Comparison of ENCODE assay signal across 18 cellular contexts in genomic region chr1:197027359-197027758, GRCh38. TPM values are rescaled to one million over a fixed set of nuclear protein-coding genes. Genes with fewer than 3 reads are reported as not detected.
"Had no signal": no experiment of that assay in that cellular context is flagged by ENCODE, and none has a peak within 500 bp of the region (broad histone marks: within the 10 kb centered on the region; RNA-seq: fewer than 3 reads in every experiment).

No MANE protein-coding gene starts in this region.

- H3K9me3 ChIP-seq: left lung, mucosa of descending colon, sigmoid colon, spleen, suprapubic skin, upper lobe of right lung had no signal

- H3K4me1 ChIP-seq: left lung, parathyroid adenoma, sigmoid colon, spleen, suprapubic skin, upper lobe of right lung had no signal

- ATAC-seq: activated CD8-positive, alpha-beta T cell treated with anti-CD3 and anti-CD28 coated beads, Interleukin-2, amount 10 ng/mL, durations not matched to agents 7 days and 5 days; effector memory CD8-positive, alpha-beta T cell; left lung; mucosa of descending colon; naive thymus-derived CD8-positive, alpha-beta T cell; upper lobe of right lung had no signal

- H3K27ac ChIP-seq: left lung, parathyroid adenoma, sigmoid colon, spleen, suprapubic skin, upper lobe of right lung had no signal

- H3K36me3 ChIP-seq: left lung, sigmoid colon, spleen, suprapubic skin, upper lobe of right lung had no signal

- DNase-seq: activated B cell treated with CpG ODN at 0.5 μM for 24 hours; activated CD4-positive, alpha-beta T cell treated with anti-CD3 and anti-CD28 coated beads, Interleukin-2, amount 10 ng/mL, durations not matched to agents 24 days and 14 days; activated CD8-positive, alpha-beta T cell treated with anti-CD3 and anti-CD28 coated beads, Interleukin-2, amount 10 ng/mL, durations not matched to agents 7 days and 5 days; activated gamma-delta T cell treated with Interleukin-2 at 50 U/mL for 16 hours; activated naive CD8-positive, alpha-beta T cell treated with anti-CD3 and anti-CD28 coated beads for 36 hours; cortex of kidney; effector memory CD8-positive, alpha-beta T cell; left lung; mucosa of descending colon; naive thymus-derived CD8-positive, alpha-beta T cell; sigmoid colon; spleen; T-helper 2 cell; upper lobe of right lung had no signal

- H3K27me3 ChIP-seq: left lung, sigmoid colon, spleen, suprapubic skin, upper lobe of right lung had no signal

- H3K4me3 ChIP-seq: left lung, mucosa of descending colon, sigmoid colon, spleen, suprapubic skin, upper lobe of right lung had no signal

- FAIRE-seq: keratinocyte had no signal

RNA-seq across cellular contexts. Expression of gene F13B, which starts 39.7 kb away (rescaled TPM):
- total RNA-seq: activated B cell treated with CpG ODN at 0.5 μM for 24 hours; activated CD4-positive, alpha-beta T cell treated with anti-CD3 and anti-CD28 coated beads, Interleukin-2, amount 10 ng/mL, durations not matched to agents 24 days and 14 days; activated CD8-positive, alpha-beta T cell treated with anti-CD3 and anti-CD28 coated beads, Interleukin-2, amount 10 ng/mL, durations not matched to agents 7 days and 5 days; activated naive CD8-positive, alpha-beta T cell treated with anti-CD3 and anti-CD28 coated beads for 36 hours; epithelial cell of proximal tubule; left lung; mucosa of descending colon; naive thymus-derived CD8-positive, alpha-beta T cell; sigmoid colon; spleen; suprapubic skin; upper lobe of right lung had no signal
- polyA plus RNA-seq: keratinocyte; naive thymus-derived CD8-positive, alpha-beta T cell; sigmoid colon; spleen had no signal

RNA-seq across cellular contexts. Expression of gene CFHR5, which starts 50.0 kb away (rescaled TPM):
- total RNA-seq: activated B cell treated with CpG ODN at 0.5 μM for 24 hours; activated CD4-positive, alpha-beta T cell treated with anti-CD3 and anti-CD28 coated beads, Interleukin-2, amount 10 ng/mL, durations not matched to agents 24 days and 14 days; activated CD8-positive, alpha-beta T cell treated with anti-CD3 and anti-CD28 coated beads, Interleukin-2, amount 10 ng/mL, durations not matched to agents 7 days and 5 days; activated naive CD8-positive, alpha-beta T cell treated with anti-CD3 and anti-CD28 coated beads for 36 hours; epithelial cell of proximal tubule; left lung; mucosa of descending colon; naive thymus-derived CD8-positive, alpha-beta T cell; sigmoid colon; spleen; suprapubic skin; upper lobe of right lung had no signal
- polyA plus RNA-seq: keratinocyte; naive thymus-derived CD8-positive, alpha-beta T cell; sigmoid colon; spleen had no signal
